18 cellular contexts compared by ENCODE assay signal in the genomic region with DNA sequence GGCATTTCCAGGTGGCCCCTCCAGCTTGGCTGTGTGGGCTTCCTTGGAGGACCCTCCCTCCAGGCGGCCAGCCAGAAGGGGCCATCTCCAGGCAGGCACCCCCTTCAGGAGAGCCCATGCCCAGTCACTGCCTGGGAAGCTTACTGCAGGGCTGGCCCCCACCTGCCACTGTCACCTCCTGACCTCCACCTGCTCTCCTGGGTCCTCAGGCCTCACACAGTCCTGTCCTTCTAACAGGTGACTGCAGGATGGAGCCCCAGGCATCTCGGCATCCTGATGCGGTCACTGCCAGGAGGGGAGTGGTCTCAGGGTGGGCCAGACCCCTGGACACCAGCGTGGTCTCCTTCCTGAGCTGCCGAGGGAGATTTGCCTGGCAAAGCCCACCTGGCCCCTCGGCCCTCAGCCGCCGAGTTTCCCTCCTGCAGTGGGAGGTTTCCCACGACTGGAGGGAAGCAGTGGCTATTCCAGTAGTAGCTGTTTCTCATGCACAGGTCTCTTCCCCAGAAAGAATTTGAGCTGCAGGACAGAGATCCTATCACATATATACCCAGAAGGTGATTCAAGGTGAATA. TPM values are rescaled to one million over a fixed set of nuclear protein-coding genes. Genes with fewer than 3 reads are reported as not detected.
DNase-seq lines count a peak whose midpoint lies in the region; ATAC-seq, FAIRE-seq and TF ChIP-seq lines count a peak whose summit lies in the region.
"Had no signal": no experiment of that assay in that cellular context is flagged by ENCODE, and none has a peak within 500 bp of the region (broad histone marks: within the 10 kb centered on the region; RNA-seq: fewer than 3 reads in every experiment).

No MANE protein-coding gene starts in this region.

- TF ChIP-seq CTCF in BE2C (IDR thresholded peaks at IDR 0.05; ENCODE audit: low read depth, low read length) (no peak), OCI-LY1 (IDR thresholded peaks at IDR 0.05; ENCODE audit: low read length) (no peak), kidney (IDR thresholded peaks at IDR 0.05; ENCODE audit: borderline replicate concordance, extremely low read depth, insufficient read depth) (no peak), transverse colon (IDR thresholded peaks at IDR 0.05) (no peak)

- H3K79me2 ChIP-seq in OCI-LY1 (ENCODE audit: insufficient read depth, low read length): no peaks in the 10 kb centered on the region

- ATAC-seq in activated naive CD8-positive, alpha-beta T cell treated with anti-CD3 and anti-CD28 coated beads, Interleukin-2, amount 50 U/mL, for 24 hours: no peak
- ATAC-seq: CD8-positive, alpha-beta T cell had no signal

- H3K9me3 Mint-ChIP-seq in CD8-positive, alpha-beta memory T cell: peaks cover 0 to 2% (median 0%) of the 10 kb centered on the region in 5 donors
- H3K9me3 Mint-ChIP-seq in activated naive CD8-positive, alpha-beta T cell treated with anti-CD3 and anti-CD28 coated beads, Interleukin-2, amount 50 U/mL, for 24 hours: no peaks in the 10 kb centered on the region
- H3K9me3 Mint-ChIP-seq: CD8-positive, alpha-beta T cell had no signal

- CTCF ChIA-PET in CD8-positive, alpha-beta memory T cell (lab: Charles Lee): no interaction called here

- no peaks in the 10 kb centered on the region for H4K20me1 ChIP-seq in OCI-LY1 (ENCODE audit: insufficient read depth, low read length)

- no peaks in the 10 kb centered on the region for H3K4me1 ChIP-seq in BE2C
- H3K4me1 ChIP-seq in CD8-positive, alpha-beta memory T cell (ENCODE audit: insufficient read depth, low read length): peaks cover 12% of the 10 kb centered on the region
- peaks cover 22% of the 10 kb centered on the region for H3K4me1 ChIP-seq in OCI-LY1 (ENCODE audit: insufficient read depth, low read length, severe bottlenecking)
- H3K4me1 ChIP-seq in kidney (ENCODE audit: control insufficient read depth in 1 of 2, insufficient read depth in 1 of 2, low read depth in 1 of 2, low read length in 2 of 2): no peaks in the 10 kb centered on the region
- H3K4me1 ChIP-seq in transverse colon: no peaks in the 10 kb centered on the region
- H3K4me1 ChIP-seq: SJCRH30 had no signal

- H3K36me3 ChIP-seq in BE2C (no peaks in the 10 kb centered on the region), OCI-LY1 (ENCODE audit: insufficient read depth, low read length) (no peaks in the 10 kb centered on the region), kidney (ENCODE audit: control insufficient read depth in 1 of 2, insufficient read depth in 2 of 2, low read length in 2 of 2) (no peaks in the 10 kb centered on the region), transverse colon (no peaks in the 10 kb centered on the region)
- no peaks in the 10 kb centered on the region for H3K36me3 ChIP-seq in CD8-positive, alpha-beta memory T cell (ENCODE audit: insufficient read depth, low read length)
- H3K36me3 ChIP-seq: SJCRH30 had no signal

- in situ Hi-C loops in transverse colon (cut with MboI; ENCODE audit: low pct_ligation_motif_present in 1 of 4, low pct_unique_long_range_greater_than_20kb in 1 of 4, low sequenced_read_pairs in 3 of 4): no loop called here

- H3K4me3 Mint-ChIP-seq in CD8-positive, alpha-beta memory T cell: no peak overlapping the region
- H3K4me3 Mint-ChIP-seq in activated naive CD8-positive, alpha-beta T cell treated with anti-CD3 and anti-CD28 coated beads, Interleukin-2, amount 50 U/mL, for 24 hours: no peak overlapping the region
- H3K4me3 Mint-ChIP-seq: CD8-positive, alpha-beta T cell had no signal

- no peak for FAIRE-seq in kidney (lab: Jason Lieb, UNC)
- FAIRE-seq: G401.6 had no signal

- H3K9ac ChIP-seq in OCI-LY1 (ENCODE audit: low read length) (no peak overlapping the region; the same call in 1 of the 2 replicates), kidney (ENCODE audit: low read length in 2 of 2) (no peak overlapping the region)
- H3K9ac ChIP-seq: GM23248 had no signal

- no peak overlapping the region for H2AFZ ChIP-seq in OCI-LY1 (ENCODE audit: low read length)
- H2AFZ ChIP-seq: GM23248 had no signal

- H3K9me3 ChIP-seq in BE2C (no peaks in the 10 kb centered on the region; the same call in 1 of the 2 replicates), OCI-LY1 (ENCODE audit: low read length) (no peaks in the 10 kb centered on the region), kidney (ENCODE audit: control insufficient read depth in 1 of 2, low read length in 2 of 2) (no peaks in the 10 kb centered on the region), transverse colon (no peaks in the 10 kb centered on the region)
- no peaks in the 10 kb centered on the region for H3K9me3 ChIP-seq in CD8-positive, alpha-beta memory T cell (ENCODE audit: low read length)
- H3K9me3 ChIP-seq: SJCRH30 had no signal

- no peak for TF ChIP-seq POLR2A in transverse colon (IDR thresholded peaks at IDR 0.05)

- H3K27me3 Mint-ChIP-seq in CD8-positive, alpha-beta memory T cell: peaks cover 48 to 76% of the 10 kb centered on the region in 2 donors
- H3K27me3 Mint-ChIP-seq in activated naive CD8-positive, alpha-beta T cell treated with anti-CD3 and anti-CD28 coated beads, Interleukin-2, amount 50 U/mL, for 24 hours: peaks cover 50% of the 10 kb centered on the region

- H3K4me1 Mint-ChIP-seq in CD8-positive, alpha-beta memory T cell: peaks cover 2 to 6% (median 4%) of the 10 kb centered on the region in 3 donors
- H3K4me1 Mint-ChIP-seq in activated naive CD8-positive, alpha-beta T cell treated with anti-CD3 and anti-CD28 coated beads, Interleukin-2, amount 50 U/mL, for 24 hours: peaks cover 9% of the 10 kb centered on the region

- intact Hi-C loops in kidney (cut with DNase I): no loop called here
- intact Hi-C loops in transverse colon (cut with DNase I; ENCODE audit: low total_unique reads): no loop called here

- WGBS in transverse colon (ENCODE audit: low coverage in 1 of 2), 2 donors: 71% methylated on average over 6 of the region's 9 CpGs; no CpG with 5 or more reads in 1 of the 2 donors

- no peak for TF ChIP-seq EP300 in transverse colon (IDR thresholded peaks at IDR 0.05; ENCODE audit: low read depth)

- H3K9me2 ChIP-seq in OCI-LY1 (ENCODE audit: low read depth, low read length): no peaks in the 10 kb centered on the region

- H3K27me3 ChIP-seq in BE2C: peaks cover 44% of the 10 kb centered on the region
- H3K27me3 ChIP-seq in CD8-positive, alpha-beta memory T cell (ENCODE audit: insufficient read depth, low read length, poor library complexity, severe bottlenecking): peaks cover 16% of the 10 kb centered on the region
- no peaks in the 10 kb centered on the region for H3K27me3 ChIP-seq in OCI-LY1 (ENCODE audit: insufficient read depth, low read length)
- H3K27me3 ChIP-seq in transverse colon: peaks cover 93% of the 10 kb centered on the region
- H3K27me3 ChIP-seq: SJCRH30 had no signal

- no peaks in the 10 kb centered on the region for H3K36me3 Mint-ChIP-seq in CD8-positive, alpha-beta memory T cell
- H3K36me3 Mint-ChIP-seq in activated naive CD8-positive, alpha-beta T cell treated with anti-CD3 and anti-CD28 coated beads, Interleukin-2, amount 50 U/mL, for 24 hours (ENCODE audit: low read depth): no peaks in the 10 kb centered on the region
- H3K36me3 Mint-ChIP-seq: CD8-positive, alpha-beta T cell had no signal

- no peak overlapping the region for H3K27ac Mint-ChIP-seq in CD8-positive, alpha-beta memory T cell
- no peak overlapping the region for H3K27ac Mint-ChIP-seq in activated naive CD8-positive, alpha-beta T cell treated with anti-CD3 and anti-CD28 coated beads, Interleukin-2, amount 50 U/mL, for 24 hours
- H3K27ac Mint-ChIP-seq: CD8-positive, alpha-beta T cell had no signal

- H3K4me2 ChIP-seq in OCI-LY1 (ENCODE audit: low read length): peak overlapping the region; percentile 50

- peak; percentile 4 for DNase-seq in BE2C
- DNase-seq in CD8-positive, alpha-beta memory T cell: no peak
- peak; percentile 55 for DNase-seq in kidney
- DNase-seq in NCI-H2081 (lab: John Stamatoyannopoulos, UW): no peak
- no peak for DNase-seq in activated naive CD8-positive, alpha-beta T cell treated with anti-CD3 and anti-CD28 coated beads, Interleukin-2, amount 50 U/mL, for 24 hours
- no peak for DNase-seq in transverse colon
- DNase-seq: ACHN; CD8-positive, alpha-beta T cell; DMS79 treated with DMSO at 0.1 percent for 48 hours; GM23248; IMR-90; NCI-H187; NCI-H446; NCI-H69; SJCRH30 had no signal

- H3F3A ChIP-seq in OCI-LY1 (ENCODE audit: insufficient read depth, low read length): no peaks in the 10 kb centered on the region

- H3K27ac ChIP-seq in CD8-positive, alpha-beta memory T cell (ENCODE audit: low read depth, low read length): peak overlapping the region; percentile 62
- H3K27ac ChIP-seq in OCI-LY1 (ENCODE audit: low read depth, low read length, poor library complexity, severe bottlenecking) (no peak overlapping the region), kidney (ENCODE audit: low read depth in 2 of 2, low read length in 2 of 2) (no peak overlapping the region), transverse colon (no peak overlapping the region)
- H3K27ac ChIP-seq: GM23248, SJCRH30 had no signal

- H3K4me3 ChIP-seq in BE2C (ENCODE audit: low read depth, low read length) (no peak overlapping the region), OCI-LY1 (ENCODE audit: low read depth, low read length, poor library complexity, severe bottlenecking) (peak overlapping the region; percentile 14), kidney (ENCODE audit: low read length in 2 of 2) (no peak overlapping the region), transverse colon (no peak overlapping the region)
- H3K4me3 ChIP-seq in CD8-positive, alpha-beta memory T cell (ENCODE audit: low read length): no peak overlapping the region
- H3K4me3 ChIP-seq: GM23248, SJCRH30 had no signal

- POLR2A ChIA-PET in CD8-positive, alpha-beta memory T cell (lab: Charles Lee): no interaction called here

RNA-seq across cellular contexts. Expression of gene TBX1, which starts 13.0 kb away (rescaled TPM):
- not detected for polyA plus RNA-seq in BE2C (2012; ENCODE audit: insufficient read depth, insufficient read length, low read depth)
- total RNA-seq in CD8-positive, alpha-beta memory T cell: not detected
- polyA plus RNA-seq in CD8-positive, alpha-beta memory T cell: not detected
- total RNA-seq in kidney: 5.5 TPM
- polyA plus RNA-seq in kidney (ENCODE audit: insufficient read depth, low read depth, low replicate concordance): 0.45 TPM
- 1 to 10 TPM in 2 of 4 donors, not detected in 2; 1.1 to 1.3 TPM for total RNA-seq in transverse colon
- total RNA-seq: CD8-positive, alpha-beta T cell; IMR-90; RPMI7951 had no signal

RNA-seq across cellular contexts. Expression of gene GP1BB, which starts 50.2 kb away (rescaled TPM):
- 46.9 TPM for polyA plus RNA-seq in BE2C (2012; ENCODE audit: insufficient read depth, insufficient read length, low read depth)
- not detected for total RNA-seq in CD8-positive, alpha-beta memory T cell
- polyA plus RNA-seq in CD8-positive, alpha-beta memory T cell: not detected
- total RNA-seq in kidney (1.9 TPM), transverse colon (10 to 100 TPM in 1 of 4 donors, 1 to 10 TPM in 2, under 1 TPM in 1; 0.41 to 10.3 (median 1.8) TPM)
- polyA plus RNA-seq in kidney (ENCODE audit: insufficient read depth, low read depth, low replicate concordance): 4.1 TPM
- total RNA-seq: RPMI7951 had no signal

RNA-seq across cellular contexts. Expression of gene SEPTIN5, which starts 59.3 kb away (rescaled TPM):
- 113 TPM for polyA plus RNA-seq in BE2C (2012; ENCODE audit: insufficient read depth, insufficient read length, low read depth)
- total RNA-seq in CD8-positive, alpha-beta memory T cell: under 1 TPM; 0.20 to 0.38 TPM
- not detected for polyA plus RNA-seq in CD8-positive, alpha-beta memory T cell
- total RNA-seq in kidney (10.4 TPM), transverse colon (100 to 1,000 TPM in 1 of 4 donors, 1 to 10 TPM in 3; 2.5 to 709 (median 5.4) TPM)
- 13.0 TPM for polyA plus RNA-seq in kidney (ENCODE audit: insufficient read depth, low read depth, low replicate concordance)

Comparison
In these comparisons a context has a peak if more than half of its experiments do, and no peak if none do; other contexts are left out.
1. DNase-seq: peak in BE2C (single experiment) and kidney (single experiment); none in CD8-positive, alpha-beta memory T cell (0 of 5), NCI-H2081 (0 of 2), activated naive CD8-positive, alpha-beta T cell treated with anti-CD3 and anti-CD28 coated beads, Interleukin-2, amount 50 U/mL, for 24 hours (single experiment) and transverse colon (single experiment).